Comparison of ENCODE assay signal across 8 cellular contexts in genomic region chr2:54597153-54597827, GRCh38.
A peak's percentile ranks its signal among the peaks of the same experiment; 100 is the strongest.
DNase-seq lines count a peak whose midpoint lies in the region; ATAC-seq and TF ChIP-seq lines count a peak whose summit lies in the region.

No MANE protein-coding gene starts in this region.

- peaks cover 48% of the 10 kb centered on the region for H3K4me1 ChIP-seq in colonic mucosa
- H3K4me1 ChIP-seq in psoas muscle: peaks cover 72% of the 10 kb centered on the region
- peaks cover 6 to 17% of the 10 kb centered on the region in 2 experiments for H3K4me1 ChIP-seq in SK-N-SH (ENCODE audit: control insufficient read depth in 1 of 2, insufficient read depth in 2 of 2, low read depth in 1 of 2, low read length in 1 of 2)

- no peaks in the 10 kb centered on the region for H3F3A ChIP-seq in SK-N-SH (replicated peaks; ENCODE audit: insufficient read depth)

- no peak for TF ChIP-seq RAD21 in SK-N-SH (IDR thresholded peaks at IDR 0.05; ENCODE audit: low read length)

- H3K27me3 ChIP-seq in colonic mucosa (no peaks in the 10 kb centered on the region), psoas muscle (ENCODE audit: insufficient read depth in 3 of 3, low read length in 2 of 3) (no peaks in the 10 kb centered on the region), SK-N-SH (ENCODE audit: insufficient read depth) (no peaks in the 10 kb centered on the region)

- in situ Hi-C loops in GM13977 (cut with MboI; ENCODE audit: low pct_unique_long_range_greater_than_20kb, low sequenced_read_pairs, unreplicated experiment): no loop called here

- CTCF ChIA-PET in SK-N-SH (lab: Yijun Ruan, JAX): no interaction called here

- peaks cover 100% of the 10 kb centered on the region for H3K79me2 ChIP-seq in SK-N-SH (ENCODE audit: insufficient read depth)

- TF ChIP-seq CTCF in colonic mucosa (IDR thresholded peaks at IDR 0.05) (no peak), psoas muscle (IDR thresholded peaks at IDR 0.05) (no peak), GM13977 (IDR thresholded peaks at IDR 0.05; ENCODE audit: extremely low read depth, insufficient read depth, missing control alignments) (no peak), SK-N-SH (IDR thresholded peaks at IDR 0.05) (no peak)

- H3K27ac ChIP-seq in colonic mucosa (peak overlapping the region; percentile 24), psoas muscle (no peak overlapping the region), SK-N-SH (ENCODE audit: low read depth in 2 of 2, low read length in 1 of 2) (no peak overlapping the region; a peak in 1 of 4 replicates)

- H2AFZ ChIP-seq in SK-N-SH (ENCODE audit: low read depth): no peak overlapping the region

- DNase-seq in NCI-H2029 treated with DMSO at 0.1 percent for 48 hours (lab: John Stamatoyannopoulos, UW) (peak; percentile 88), colonic mucosa (peak; percentile 79), psoas muscle (peak; percentile 52 to 74), GM13977 (ENCODE audit: low spot score) (no peak), hippocampal formation (lab: John Stamatoyannopoulos, UW) (no peak), SK-N-SH (no peak)

- H3K9me3 ChIP-seq in colonic mucosa: no peaks in the 10 kb centered on the region
- H3K9me3 ChIP-seq in psoas muscle: no peaks in the 10 kb centered on the region
- no peaks in the 10 kb centered on the region for H3K9me3 ChIP-seq in SK-N-SH

- no peaks in the 10 kb centered on the region for H3K9me2 ChIP-seq in SK-N-SH

- TF ChIP-seq EP300 in SK-N-SH (IDR thresholded peaks at IDR 0.05; ENCODE audit: borderline replicate concordance in 1 of 2, low read depth in 1 of 2, low read length in 1 of 2): no peak

- no peaks in the 10 kb centered on the region for H3K36me3 ChIP-seq in colonic mucosa
- peaks cover 0 to 7% of the 10 kb centered on the region in 2 donors for H3K36me3 ChIP-seq in psoas muscle (ENCODE audit: insufficient read depth in 1 of 2, low read depth in 1 of 2)
- H3K36me3 ChIP-seq in SK-N-SH (replicated peaks in 1 of 2; ENCODE audit: control insufficient read depth in 1 of 2, insufficient read depth in 2 of 2, low read length in 1 of 2): peaks cover 10 to 22% of the 10 kb centered on the region in 2 experiments

- whole genome bisulfite sequencing in psoas muscle, 3 donors: 21 to 31% (median 23%) methylated on average over 5 of the region's 5 CpGs
- 100% methylated on average over 5 of the region's 5 CpGs for WGBS in SK-N-SH (ENCODE audit: low lambda C conversion rate)

- H3K4me3 ChIP-seq in colonic mucosa: no peak overlapping the region
- no peak overlapping the region for H3K4me3 ChIP-seq in psoas muscle
- H3K4me3 ChIP-seq in SK-N-SH (ENCODE audit: low read depth in 2 of 2, low read length in 1 of 2): no peak overlapping the region

- intact Hi-C loops in colonic mucosa (cut with DNase I) (no loop called here), psoas muscle (cut with DNase I) (loop anchor here in 1 of 2 donors (5.0 kb wide), 1 partner anchor 75 kb away; no protein-coding TSS in a partner anchor)

- H3K9ac ChIP-seq in colonic mucosa (ENCODE audit: low read depth in 2 of 2, low read length in 2 of 2) (peak overlapping the region in 1 of 2 donors; percentile 70), SK-N-SH (no peak overlapping the region)

- no peak overlapping the region for H3K4me2 ChIP-seq in SK-N-SH

- peaks cover 79% of the 10 kb centered on the region for H4K20me1 ChIP-seq in SK-N-SH (ENCODE audit: insufficient read depth)

- peak; percentile 50 for ATAC-seq in GM19023 (IDR thresholded peaks at IDR 0.05; ENCODE audit: unreplicated experiment)
- peak; percentile 57 to 83 (median 70) for ATAC-seq in psoas muscle
- no peak for ATAC-seq in GM18517 (IDR thresholded peaks at IDR 0.05; ENCODE audit: unreplicated experiment)

- POLR2A ChIA-PET in SK-N-SH (lab: Yijun Ruan, JAX): no interaction called here

TF ChIP-seq in SK-N-SH, 30 proteins besides CTCF, POLR2A, EP300 and RAD21:
- no peak for TF ChIP-seq SIN3A (IDR thresholded peaks at IDR 0.05; ENCODE audit: borderline replicate concordance, low read depth, low read length)
- TF ChIP-seq RFX5 (IDR thresholded peaks at IDR 0.05; ENCODE audit: low read length): no peak
- no peak for TF ChIP-seq JUND (IDR thresholded peaks at IDR 0.05)
- TF ChIP-seq FOXJ3 (CRISPR knock-in tag; IDR thresholded peaks at IDR 0.05): no peak
TF ChIP-seq in SK-N-SH: peak in this region for 0.

Comparison
In these comparisons a context has a peak if more than half of its experiments do, and no peak if none do; other contexts are left out.
1. DNase-seq: peak in NCI-H2029 treated with DMSO at 0.1 percent for 48 hours (single experiment), colonic mucosa (single experiment) and psoas muscle (2 of 2); none in GM13977 (single experiment), hippocampal formation (0 of 2) and SK-N-SH (single experiment).